12 cellular contexts compared by ENCODE assay signal in the genomic region with DNA sequence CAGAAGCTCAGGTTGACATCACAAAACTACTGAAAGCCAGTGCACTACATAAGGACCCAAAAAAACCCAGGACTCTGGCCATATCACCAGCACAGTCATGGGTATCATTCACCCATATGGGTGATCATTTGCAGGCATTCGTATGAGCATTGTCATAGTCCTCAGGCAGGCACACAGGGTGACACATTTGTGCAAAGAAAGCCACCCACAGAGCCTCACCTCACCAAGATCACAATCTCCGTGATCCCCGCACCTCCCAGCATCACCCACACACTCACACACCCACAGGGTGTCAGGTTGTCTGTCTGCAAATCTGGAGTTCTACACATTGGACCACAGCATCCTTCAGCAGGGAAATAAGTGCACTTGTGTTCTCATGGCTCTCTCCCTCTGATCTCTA.
DNase-seq lines count a peak whose midpoint lies in the region; ATAC-seq and TF ChIP-seq lines count a peak whose summit lies in the region.
"Had no signal": no experiment of that assay in that cellular context is flagged by ENCODE, and none has a peak within 500 bp of the region (broad histone marks: within the 10 kb centered on the region; RNA-seq: fewer than 3 reads in every experiment).

No MANE protein-coding gene starts in this region.

- POLR2A ChIA-PET in activated CD4-positive, alpha-beta T cell treated with anti-CD3 and anti-CD28 coated beads for 36 hours (lab: Charles Lee): interaction anchor here (0.6 to 0.7 kb wide), 2 partner anchors 15 to 117 kb away, joined by 3 read pairs; no protein-coding TSS in a partner anchor

- peak; percentile 73 for ATAC-seq in activated CD4-positive, alpha-beta T cell treated with anti-CD3 and anti-CD28 coated beads for 36 hours
- ATAC-seq in natural killer cell (peak; percentile 75 to 96 (median 87)), HG03342 (IDR thresholded peaks at IDR 0.05; ENCODE audit: unreplicated experiment) (no peak), HG03045 (IDR thresholded peaks at IDR 0.05; ENCODE audit: unreplicated experiment) (no peak)
- peak; percentile 76 for ATAC-seq in stimulated activated naive CD8-positive, alpha-beta T cell treated with anti-CD3 and anti-CD28 coated beads, Interleukin-15, amount 100 ng/mL, for 72 hours
- ATAC-seq: left ventricle myocardium superior had no signal

- no peak for TF ChIP-seq CTCF in natural killer cell (IDR thresholded peaks at IDR 0.05)

- H3K9me3 Mint-ChIP-seq in activated CD4-positive, alpha-beta T cell treated with anti-CD3 and anti-CD28 coated beads for 36 hours (ENCODE audit: low read depth): no peaks in the 10 kb centered on the region
- peaks cover 13% of the 10 kb centered on the region for H3K9me3 Mint-ChIP-seq in activated T-cell treated with anti-CD3 and anti-CD28 coated beads, Interleukin-2, amount 50 U/mL, for 24 hours
- H3K9me3 Mint-ChIP-seq in natural killer cell: peaks cover 2 to 3% of the 10 kb centered on the region in 2 donors
- H3K9me3 Mint-ChIP-seq in stimulated activated naive CD8-positive, alpha-beta T cell treated with anti-CD3 and anti-CD28 coated beads, Interleukin-15, amount 100 ng/mL, for 72 hours: peaks cover 5 to 19% of the 10 kb centered on the region in 2 donors
- H3K9me3 Mint-ChIP-seq: neural progenitor cell had no signal

- peak; percentile 71 for DNase-seq in activated CD4-positive, alpha-beta T cell treated with anti-CD3 and anti-CD28 coated beads for 36 hours
- DNase-seq in activated CD4-positive, alpha-beta T cell treated with anti-CD3 and anti-CD28 coated beads for 1 hour: no peak
- peak; percentile 67 for DNase-seq in activated T-cell treated with anti-CD3 and anti-CD28 coated beads, Interleukin-2, amount 50 U/mL, for 24 hours
- DNase-seq in natural killer cell (peak; percentile 59), germinal center (ENCODE audit: low spot score) (no peak)
- DNase-seq in stimulated activated naive CD8-positive, alpha-beta T cell treated with anti-CD3 and anti-CD28 coated beads, Interleukin-15, amount 100 ng/mL, for 72 hours: peak in 1 of 2 donors; percentile 27
- DNase-seq: left ventricle myocardium superior, NCI-H1092 treated with DMSO at 0.1 percent for 48 hours, NCI-H510A treated with DMSO at 0.1 percent for 48 hours had no signal

- no peak overlapping the region for H3K4me3 Mint-ChIP-seq in activated CD4-positive, alpha-beta T cell treated with anti-CD3 and anti-CD28 coated beads for 36 hours
- no peak overlapping the region for H3K4me3 Mint-ChIP-seq in activated T-cell treated with anti-CD3 and anti-CD28 coated beads, Interleukin-2, amount 50 U/mL, for 24 hours
- H3K4me3 Mint-ChIP-seq in natural killer cell: peak overlapping the region; percentile 63
- H3K4me3 Mint-ChIP-seq in stimulated activated naive CD8-positive, alpha-beta T cell treated with anti-CD3 and anti-CD28 coated beads, Interleukin-15, amount 100 ng/mL, for 72 hours: no peak overlapping the region
- H3K4me3 Mint-ChIP-seq: neural progenitor cell had no signal

- no peaks in the 10 kb centered on the region for H3K36me3 Mint-ChIP-seq in activated CD4-positive, alpha-beta T cell treated with anti-CD3 and anti-CD28 coated beads for 36 hours (ENCODE audit: low read depth)
- H3K36me3 Mint-ChIP-seq in activated T-cell treated with anti-CD3 and anti-CD28 coated beads, Interleukin-2, amount 50 U/mL, for 24 hours (ENCODE audit: low read depth): no peaks in the 10 kb centered on the region
- H3K36me3 Mint-ChIP-seq in natural killer cell: no peaks in the 10 kb centered on the region
- H3K36me3 Mint-ChIP-seq: neural progenitor cell had no signal

- CTCF ChIA-PET in activated CD4-positive, alpha-beta T cell treated with anti-CD3 and anti-CD28 coated beads for 36 hours (lab: Charles Lee): no interaction called here

- intact Hi-C loops in activated CD4-positive, alpha-beta T cell treated with anti-CD3 and anti-CD28 coated beads for 36 hours (cut with DNase I, micrococcal nuclease): loop anchor here in 1 of 2 experiments (5.0 kb wide), 1 partner anchor 294 kb away; no protein-coding TSS in a partner anchor
- intact Hi-C loops in natural killer cell (cut with micrococcal nuclease): loop anchor here (5.0 kb wide), 1 partner anchor 36 kb away; no protein-coding TSS in a partner anchor

- peaks cover 36% of the 10 kb centered on the region for H3K4me1 Mint-ChIP-seq in activated CD4-positive, alpha-beta T cell treated with anti-CD3 and anti-CD28 coated beads for 36 hours
- H3K4me1 Mint-ChIP-seq in activated T-cell treated with anti-CD3 and anti-CD28 coated beads, Interleukin-2, amount 50 U/mL, for 24 hours (ENCODE audit: low read depth): peaks cover 56% of the 10 kb centered on the region
- peaks cover 43 to 50% of the 10 kb centered on the region in 2 donors for H3K4me1 Mint-ChIP-seq in natural killer cell
- peaks cover 42% of the 10 kb centered on the region for H3K4me1 Mint-ChIP-seq in stimulated activated naive CD8-positive, alpha-beta T cell treated with anti-CD3 and anti-CD28 coated beads, Interleukin-15, amount 100 ng/mL, for 72 hours

- H3K27me3 Mint-ChIP-seq in activated CD4-positive, alpha-beta T cell treated with anti-CD3 and anti-CD28 coated beads for 36 hours: no peaks in the 10 kb centered on the region
- no peaks in the 10 kb centered on the region for H3K27me3 Mint-ChIP-seq in activated T-cell treated with anti-CD3 and anti-CD28 coated beads, Interleukin-2, amount 50 U/mL, for 24 hours
- H3K27me3 Mint-ChIP-seq in natural killer cell (ENCODE audit: low read depth in 2 of 2): no peaks in the 10 kb centered on the region
- no peaks in the 10 kb centered on the region for H3K27me3 Mint-ChIP-seq in stimulated activated naive CD8-positive, alpha-beta T cell treated with anti-CD3 and anti-CD28 coated beads, Interleukin-15, amount 100 ng/mL, for 72 hours

- H3K27ac Mint-ChIP-seq in activated CD4-positive, alpha-beta T cell treated with anti-CD3 and anti-CD28 coated beads for 36 hours: peak overlapping the region; percentile 49
- H3K27ac Mint-ChIP-seq in activated T-cell treated with anti-CD3 and anti-CD28 coated beads, Interleukin-2, amount 50 U/mL, for 24 hours: peak overlapping the region; percentile 82
- H3K27ac Mint-ChIP-seq in natural killer cell: peak overlapping the region; percentile 47 to 74
- no peak overlapping the region for H3K27ac Mint-ChIP-seq in stimulated activated naive CD8-positive, alpha-beta T cell treated with anti-CD3 and anti-CD28 coated beads, Interleukin-15, amount 100 ng/mL, for 72 hours
- H3K27ac Mint-ChIP-seq: neural progenitor cell had no signal

Comparison
In these comparisons a context has a peak if more than half of its experiments do, and no peak if none do; other contexts are left out.
1. DNase-seq: peak in activated CD4-positive, alpha-beta T cell treated with anti-CD3 and anti-CD28 coated beads for 36 hours (single experiment), activated T-cell treated with anti-CD3 and anti-CD28 coated beads, Interleukin-2, amount 50 U/mL, for 24 hours (single experiment) and natural killer cell (single experiment); none in activated CD4-positive, alpha-beta T cell treated with anti-CD3 and anti-CD28 coated beads for 1 hour (single experiment) and germinal center (single experiment).
2. ATAC-seq: peak in activated CD4-positive, alpha-beta T cell treated with anti-CD3 and anti-CD28 coated beads for 36 hours (single experiment), natural killer cell (3 of 3) and stimulated activated naive CD8-positive, alpha-beta T cell treated with anti-CD3 and anti-CD28 coated beads, Interleukin-15, amount 100 ng/mL, for 72 hours (single experiment); none in HG03342 (single experiment) and HG03045 (single experiment).
3. H3K27ac Mint-ChIP-seq: peak in activated CD4-positive, alpha-beta T cell treated with anti-CD3 and anti-CD28 coated beads for 36 hours (single experiment), activated T-cell treated with anti-CD3 and anti-CD28 coated beads, Interleukin-2, amount 50 U/mL, for 24 hours (single experiment) and natural killer cell (2 of 2); none in stimulated activated naive CD8-positive, alpha-beta T cell treated with anti-CD3 and anti-CD28 coated beads, Interleukin-15, amount 100 ng/mL, for 72 hours (0 of 2).